ENCODE assay signal across 1 cellular context in the genomic region with DNA sequence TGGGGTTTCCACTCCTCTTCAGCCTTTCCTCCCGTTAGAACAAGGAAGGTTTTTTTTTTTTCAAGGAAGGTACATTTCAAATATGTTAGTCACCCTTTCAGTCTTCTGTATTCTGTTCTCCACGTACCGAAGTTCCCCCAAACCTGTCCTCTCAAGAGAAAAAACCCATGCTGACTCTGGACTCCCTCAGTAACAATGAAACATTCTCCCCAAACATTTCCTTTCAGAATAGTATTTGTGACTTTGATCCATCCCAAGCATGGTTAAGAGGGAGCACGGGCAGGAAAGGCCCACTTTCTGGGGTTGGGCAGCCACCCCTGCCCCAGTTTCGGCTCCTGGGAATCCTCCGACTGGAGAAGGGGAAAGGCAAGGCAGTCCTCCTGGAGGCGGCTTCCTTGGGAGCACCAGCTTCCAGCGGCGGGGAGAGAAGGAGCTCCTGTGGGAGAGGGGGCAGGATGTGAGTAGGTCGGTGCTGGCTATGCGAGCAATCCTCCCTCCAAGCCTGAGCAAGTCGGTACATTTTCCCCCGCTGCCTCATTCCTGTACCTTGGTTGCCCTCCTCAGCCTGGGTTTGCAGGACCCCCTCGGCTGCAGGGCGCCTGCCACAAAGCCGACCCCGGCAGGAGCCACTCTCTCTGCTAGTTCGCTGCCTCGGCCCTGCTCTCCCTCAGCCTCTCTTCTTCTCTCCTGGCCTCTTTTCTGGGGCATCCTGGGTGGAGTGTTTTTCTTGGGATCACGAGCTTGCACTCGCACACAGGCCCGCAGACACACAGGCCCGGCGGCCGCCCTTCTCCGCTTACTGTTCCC.
TF ChIP-seq lines count a peak whose summit lies in the region.

No MANE protein-coding gene starts in this region.

TF ChIP-seq in HepG2, 621 proteins besides CTCF, POLR2A, EP300 and RAD21:
- TF ChIP-seq ZNF7 (CRISPR knock-in tag; IDR thresholded peaks at IDR 0.05) (no peak), ZKSCAN5 (CRISPR knock-in tag; IDR thresholded peaks at IDR 0.05) (no peak), SOX5 (CRISPR knock-in tag; IDR thresholded peaks at IDR 0.05; ENCODE audit: borderline replicate concordance) (no peak), SIX4 (CRISPR knock-in tag; IDR thresholded peaks at IDR 0.05) (no peak), SP1 (IDR thresholded peaks at IDR 0.05) (no peak), SP1 (CRISPR knock-in tag; IDR thresholded peaks at IDR 0.05) (no peak), CCDC6 (CRISPR knock-in tag; IDR thresholded peaks at IDR 0.05) (no peak)
- TF ChIP-seq, protein P1, sequence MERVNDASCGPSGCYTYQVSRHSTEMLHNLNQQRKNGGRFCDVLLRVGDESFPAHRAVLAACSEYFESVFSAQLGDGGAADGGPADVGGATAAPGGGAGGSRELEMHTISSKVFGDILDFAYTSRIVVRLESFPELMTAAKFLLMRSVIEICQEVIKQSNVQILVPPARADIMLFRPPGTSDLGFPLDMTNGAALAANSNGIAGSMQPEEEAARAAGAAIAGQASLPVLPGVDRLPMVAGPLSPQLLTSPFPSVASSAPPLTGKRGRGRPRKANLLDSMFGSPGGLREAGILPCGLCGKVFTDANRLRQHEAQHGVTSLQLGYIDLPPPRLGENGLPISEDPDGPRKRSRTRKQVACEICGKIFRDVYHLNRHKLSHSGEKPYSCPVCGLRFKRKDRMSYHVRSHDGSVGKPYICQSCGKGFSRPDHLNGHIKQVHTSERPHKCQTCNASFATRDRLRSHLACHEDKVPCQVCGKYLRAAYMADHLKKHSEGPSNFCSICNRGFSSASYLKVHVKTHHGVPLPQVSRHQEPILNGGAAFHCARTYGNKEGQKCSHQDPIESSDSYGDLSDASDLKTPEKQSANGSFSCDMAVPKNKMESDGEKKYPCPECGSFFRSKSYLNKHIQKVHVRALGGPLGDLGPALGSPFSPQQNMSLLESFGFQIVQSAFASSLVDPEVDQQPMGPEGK (CRISPR knock-in tag; IDR thresholded peaks at IDR 0.05) = no peak
- TF ChIP-seq, protein P2, sequence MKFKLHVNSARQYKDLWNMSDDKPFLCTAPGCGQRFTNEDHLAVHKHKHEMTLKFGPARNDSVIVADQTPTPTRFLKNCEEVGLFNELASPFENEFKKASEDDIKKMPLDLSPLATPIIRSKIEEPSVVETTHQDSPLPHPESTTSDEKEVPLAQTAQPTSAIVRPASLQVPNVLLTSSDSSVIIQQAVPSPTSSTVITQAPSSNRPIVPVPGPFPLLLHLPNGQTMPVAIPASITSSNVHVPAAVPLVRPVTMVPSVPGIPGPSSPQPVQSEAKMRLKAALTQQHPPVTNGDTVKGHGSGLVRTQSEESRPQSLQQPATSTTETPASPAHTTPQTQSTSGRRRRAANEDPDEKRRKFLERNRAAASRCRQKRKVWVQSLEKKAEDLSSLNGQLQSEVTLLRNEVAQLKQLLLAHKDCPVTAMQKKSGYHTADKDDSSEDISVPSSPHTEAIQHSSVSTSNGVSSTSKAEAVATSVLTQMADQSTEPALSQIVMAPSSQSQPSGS (CRISPR knock-in tag; IDR thresholded peaks at IDR 0.05) = no peak
- TF ChIP-seq, protein P3, sequence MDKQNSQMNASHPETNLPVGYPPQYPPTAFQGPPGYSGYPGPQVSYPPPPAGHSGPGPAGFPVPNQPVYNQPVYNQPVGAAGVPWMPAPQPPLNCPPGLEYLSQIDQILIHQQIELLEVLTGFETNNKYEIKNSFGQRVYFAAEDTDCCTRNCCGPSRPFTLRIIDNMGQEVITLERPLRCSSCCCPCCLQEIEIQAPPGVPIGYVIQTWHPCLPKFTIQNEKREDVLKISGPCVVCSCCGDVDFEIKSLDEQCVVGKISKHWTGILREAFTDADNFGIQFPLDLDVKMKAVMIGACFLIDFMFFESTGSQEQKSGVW (CRISPR knock-in tag; IDR thresholded peaks at IDR 0.05; ENCODE audit: borderline replicate concordance) = no peak
- TF ChIP-seq, protein P4, sequence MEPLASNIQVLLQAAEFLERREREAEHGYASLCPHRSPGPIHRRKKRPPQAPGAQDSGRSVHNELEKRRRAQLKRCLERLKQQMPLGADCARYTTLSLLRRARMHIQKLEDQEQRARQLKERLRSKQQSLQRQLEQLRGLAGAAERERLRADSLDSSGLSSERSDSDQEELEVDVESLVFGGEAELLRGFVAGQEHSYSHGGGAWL (CRISPR knock-in tag; IDR thresholded peaks at IDR 0.05) = no peak
